ENCODE assay signal across 12 cellular contexts in the genomic region with DNA sequence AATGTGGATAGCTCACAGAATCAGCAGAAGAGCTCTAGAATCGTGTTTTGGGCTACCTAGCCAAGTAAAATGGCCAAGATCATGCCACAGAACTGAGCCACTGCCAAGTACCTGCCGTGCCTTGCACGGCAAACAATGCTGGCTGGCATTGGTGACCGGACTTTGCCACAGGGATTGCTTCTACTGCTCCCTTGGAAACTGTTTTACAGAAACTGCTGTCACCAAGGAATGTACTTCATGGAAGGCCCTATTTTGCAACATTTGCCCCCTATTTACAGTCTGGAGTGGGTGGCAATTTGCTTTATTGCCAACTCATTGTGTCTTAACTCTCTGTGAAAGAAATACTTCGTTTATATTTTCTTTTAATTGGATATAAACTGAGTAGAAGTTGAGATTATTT. TPM values are rescaled to one million over a fixed set of nuclear protein-coding genes. Genes with fewer than 3 reads are reported as not detected.
DNase-seq lines count a peak whose midpoint lies in the region; ATAC-seq, FAIRE-seq and TF ChIP-seq lines count a peak whose summit lies in the region.
"Had no signal": no experiment of that assay in that cellular context is flagged by ENCODE, and none has a peak within 500 bp of the region (broad histone marks: within the 10 kb centered on the region; RNA-seq: fewer than 3 reads in every experiment).

No MANE protein-coding gene starts in this region.

- no peak overlapping the region for H3K9ac ChIP-seq in kidney (ENCODE audit: low read length in 2 of 2)

- no peak overlapping the region for H3K4me3 ChIP-seq in heart left ventricle
- H3K4me3 ChIP-seq in right atrium auricular region, result no peak overlapping the region
- no peak overlapping the region for H3K4me3 ChIP-seq in lung
- no peak overlapping the region for H3K4me3 ChIP-seq in uterus
- H3K4me3 ChIP-seq in kidney (ENCODE audit: low read length in 2 of 2), result no peak overlapping the region

- no peak for TF ChIP-seq POLR2A in heart left ventricle (IDR thresholded peaks at IDR 0.05)
- TF ChIP-seq POLR2A in uterus (IDR thresholded peaks at IDR 0.05), result no peak

- no peaks in the 10 kb centered on the region for H3K27me3 ChIP-seq in heart left ventricle
- no peaks in the 10 kb centered on the region for H3K27me3 ChIP-seq in right atrium auricular region
- H3K27me3 ChIP-seq in lung (ENCODE audit: control insufficient read depth, insufficient read depth), result no peaks in the 10 kb centered on the region
- H3K27me3 ChIP-seq in uterus, result no peaks in the 10 kb centered on the region

- DNase-seq in heart left ventricle (peak in 1 of 5 donors; percentile 35), right atrium auricular region (ENCODE audit: low spot score) (no peak), cerebellum (ENCODE audit: low spot score) (peak; percentile 81), lung (ENCODE audit: low spot score) (peak; percentile 69), uterus (peak; percentile 21 to 27), kidney (no peak)
- DNase-seq: central memory CD4-positive, alpha-beta T cell; MM.1S; NCI-H748 treated with DMSO at 0.1 percent for 48 hours had no signal

- TF ChIP-seq CTCF in heart left ventricle (IDR thresholded peaks at IDR 0.05) (no peak), right atrium auricular region (IDR thresholded peaks at IDR 0.05) (no peak), lung (IDR thresholded peaks at IDR 0.05; ENCODE audit: control extremely low read depth, extremely low read depth) (no peak), uterus (IDR thresholded peaks at IDR 0.05) (no peak), kidney (IDR thresholded peaks at IDR 0.05; ENCODE audit: borderline replicate concordance, extremely low read depth, insufficient read depth) (no peak)

- H3K4me1 ChIP-seq in heart left ventricle (peaks cover 0 to 28% (median 8%) of the 10 kb centered on the region in 12 donors), right atrium auricular region (peaks cover 0 to 7% of the 10 kb centered on the region in 2 donors), lung (ENCODE audit: control insufficient read depth in 2 of 2, insufficient read depth in 2 of 2, low read length in 2 of 2) (peaks cover 2 to 5% of the 10 kb centered on the region in 2 donors), uterus (peaks cover 4 to 5% of the 10 kb centered on the region in 2 donors), kidney (ENCODE audit: control insufficient read depth in 1 of 2, insufficient read depth in 1 of 2, low read depth in 1 of 2, low read length in 2 of 2) (peaks cover 0 to 9% of the 10 kb centered on the region in 2 donors)

- no peaks in the 10 kb centered on the region for H3K9me3 ChIP-seq in heart left ventricle
- no peaks in the 10 kb centered on the region for H3K9me3 ChIP-seq in right atrium auricular region
- H3K9me3 ChIP-seq in lung (ENCODE audit: control insufficient read depth in 2 of 2, insufficient read depth in 1 of 2, low read length in 1 of 2), result no peaks in the 10 kb centered on the region
- no peaks in the 10 kb centered on the region for H3K9me3 ChIP-seq in uterus
- no peaks in the 10 kb centered on the region for H3K9me3 ChIP-seq in kidney (ENCODE audit: control insufficient read depth in 1 of 2, low read length in 2 of 2)

- H3K27ac ChIP-seq in heart left ventricle (no peak overlapping the region), right atrium auricular region (no peak overlapping the region), lung (ENCODE audit: low read depth in 1 of 2, low read length in 1 of 2) (peak overlapping the region in 1 of 2 donors; percentile 37), uterus (peak overlapping the region; percentile 33 to 35), kidney (ENCODE audit: low read depth in 2 of 2, low read length in 2 of 2) (no peak overlapping the region)

- intact Hi-C loops in heart left ventricle (cut with DNase I), result no loop called here
- intact Hi-C loops in uterus (cut with DNase I; ENCODE audit: low total_unique reads), result no loop called here
- intact Hi-C loops in kidney (cut with DNase I), result no loop called here

- 55 to 62% (median 56%) methylated on average over 5 of the region's 5 CpGs for WGBS in heart left ventricle, 4 donors
- WGBS in lung, 2 donors, result 53 to 69% methylated on average over 5 of the region's 5 CpGs

- ATAC-seq in heart left ventricle (peak in 3 of 4 donors; percentile 55 to 69 (median 67)), lung (ENCODE audit: insufficient read depth, low FRiP score) (peak; percentile 72), HG03520 (IDR thresholded peaks at IDR 0.05; ENCODE audit: unreplicated experiment) (no peak), GM21825 (IDR thresholded peaks at IDR 0.05; ENCODE audit: unreplicated experiment) (no peak)
- ATAC-seq: activated CD4-positive, CD25-positive, alpha-beta regulatory T cell treated with anti-CD3 and anti-CD28 coated beads, Interleukin-2, amount 50 U/mL, for 24 hours had no signal

- H3K36me3 ChIP-seq in heart left ventricle (no peaks in the 10 kb centered on the region), right atrium auricular region (no peaks in the 10 kb centered on the region), lung (ENCODE audit: control insufficient read depth in 2 of 2, insufficient read depth in 2 of 2, low read length in 2 of 2) (no peaks in the 10 kb centered on the region), uterus (no peaks in the 10 kb centered on the region), kidney (ENCODE audit: control insufficient read depth in 1 of 2, insufficient read depth in 2 of 2, low read length in 2 of 2) (peaks cover 0 to 4% of the 10 kb centered on the region in 2 donors)

- FAIRE-seq in kidney (lab: Jason Lieb, UNC), result no peak

RNA-seq across cellular contexts. Expression of gene BORCS5, which starts 49.0 kb away (rescaled TPM):
- 10 to 100 TPM in 6 of 9 donors, 1 to 10 TPM in 3; 7.6 to 21.3 (median 12.3) TPM for total RNA-seq in heart left ventricle
- 1 to 10 TPM; 3.9 to 8.5 TPM for polyA plus RNA-seq in heart left ventricle
- total RNA-seq in right atrium auricular region, result 1 to 10 TPM; 6.2 to 8.0 TPM
- total RNA-seq in cerebellum, result 25.7 TPM
- total RNA-seq in lung, result 10 to 100 TPM; 12.6 to 26.8 TPM
- polyA plus RNA-seq in lung, result 1 to 10 TPM; 4.7 to 8.1 TPM
- total RNA-seq in uterus, result 10 to 100 TPM in 3 of 4 donors, under 1 TPM in 1; 0.51 to 87.1 (median 17.9) TPM
- total RNA-seq in kidney, result 14.0 TPM
- 11.2 TPM for polyA plus RNA-seq in kidney (ENCODE audit: insufficient read depth, low read depth, low replicate concordance)

RNA-seq across cellular contexts. Expression of gene MANSC1, which starts 55.8 kb away (rescaled TPM):
- total RNA-seq in heart left ventricle, result 10 to 100 TPM in 5 of 9 donors, 1 to 10 TPM in 4; 8.1 to 23.1 (median 11.3) TPM
- 10 to 100 TPM in 1 of 2 donors, 1 to 10 TPM in 1; 4.5 to 11.1 TPM for polyA plus RNA-seq in heart left ventricle
- 10 to 100 TPM; 16.5 to 28.0 TPM for total RNA-seq in right atrium auricular region
- total RNA-seq in cerebellum, result 2.4 TPM
- total RNA-seq in lung, result 10 to 100 TPM in 1 of 2 donors, 1 to 10 TPM in 1; 8.0 to 26.7 TPM
- 10 to 100 TPM; 12.8 to 17.8 TPM for polyA plus RNA-seq in lung
- total RNA-seq in uterus, result 10 to 100 TPM in 2 of 4 donors, 1 to 10 TPM in 2; 5.1 to 34.4 (median 16.9) TPM
- total RNA-seq in kidney, result 38.7 TPM
- 14.1 TPM for polyA plus RNA-seq in kidney (ENCODE audit: insufficient read depth, low read depth, low replicate concordance)

Comparison
In these comparisons a context has a peak if more than half of its experiments do, and no peak if none do; other contexts are left out.
1. ATAC-seq: peak in heart left ventricle (3 of 4) and lung (single experiment); none in HG03520 (single experiment) and GM21825 (single experiment).
2. DNase-seq: peak in cerebellum (single experiment), lung (single experiment) and uterus (2 of 2); none in right atrium auricular region (single experiment) and kidney (single experiment).
3. H3K27ac ChIP-seq: peak in uterus (2 of 2); none in heart left ventricle (0 of 12), right atrium auricular region (0 of 2) and kidney (0 of 2).